Comparison of ENCODE assay signal across 20 cellular contexts in the genomic region with DNA sequence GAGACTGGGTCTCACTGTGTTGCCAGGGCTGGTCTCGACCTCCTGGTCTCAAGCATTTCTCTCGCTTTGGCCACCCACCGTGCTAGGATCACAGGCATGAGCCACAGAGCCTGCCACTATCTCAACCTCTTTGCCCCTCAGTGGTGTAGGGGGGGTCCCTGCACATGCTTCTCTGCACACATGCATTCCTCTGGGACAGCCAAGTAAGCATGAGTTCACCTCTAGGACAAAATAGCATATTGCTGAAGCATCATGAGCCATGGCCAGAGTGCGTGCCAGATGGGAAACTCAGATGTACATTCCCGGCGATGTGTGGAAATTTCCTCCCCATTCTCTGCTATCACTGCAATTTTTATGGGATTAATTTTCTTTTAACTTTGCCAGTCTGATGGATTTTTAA. TPM values are rescaled to one million over a fixed set of nuclear protein-coding genes. Genes with fewer than 3 reads are reported as not detected.
DNase-seq lines count a peak whose midpoint lies in the region; ATAC-seq and TF ChIP-seq lines count a peak whose summit lies in the region.
"Had no signal": no experiment of that assay in that cellular context is flagged by ENCODE, and none has a peak within 500 bp of the region (broad histone marks: within the 10 kb centered on the region; RNA-seq: fewer than 3 reads in every experiment).

No MANE protein-coding gene starts in this region.

- peaks cover 4% of the 10 kb centered on the region for H3F3A ChIP-seq in SK-N-SH (replicated peaks; ENCODE audit: insufficient read depth)
- peaks cover 18% of the 10 kb centered on the region for H3F3A ChIP-seq in MM.1S (ENCODE audit: insufficient read depth, low read length)

- no peak for TF ChIP-seq RAD21 in SK-N-SH (IDR thresholded peaks at IDR 0.05; ENCODE audit: low read length)

- TF ChIP-seq EP300 in SK-N-SH (IDR thresholded peaks at IDR 0.05; ENCODE audit: borderline replicate concordance in 1 of 2, low read depth in 1 of 2, low read length in 1 of 2), result no peak

- TF ChIP-seq CTCF in SK-N-SH (IDR thresholded peaks at IDR 0.05), result no peak
- TF ChIP-seq CTCF in fibroblast of lung (conservative IDR thresholded peaks at IDR 0.05 in 1 of 2, IDR thresholded peaks at IDR 0.05 in 1 of 2; ENCODE audit: low read depth in 1 of 2, low read length in 2 of 2), result no peak
- no peak for TF ChIP-seq CTCF in MM.1S (IDR thresholded peaks at IDR 0.05; ENCODE audit: low read length)

- 91% methylated on average over 6 of the region's 6 CpGs for WGBS in SK-N-SH (ENCODE audit: low lambda C conversion rate)

- no peaks in the 10 kb centered on the region for H3K27me3 Mint-ChIP-seq in stimulated activated memory B cell treated with anti-CD40 and anti-IgM and Interleukin-4, amounts not matched to agents 10 μg/mL and 1 μg/mL and 100 μg/mL, for 72 hours
- H3K27me3 Mint-ChIP-seq: naive thymus-derived CD4-positive, alpha-beta T cell; stimulated activated naive B cell treated with anti-CD40 and anti-IgM and Interleukin-4, amounts not matched to agents 10 μg/mL and 1 μg/mL and 100 μg/mL, for 72 hours had no signal

- H3K27ac ChIP-seq in SK-N-SH (ENCODE audit: low read depth in 2 of 2, low read length in 1 of 2) (peak overlapping the region in 1 of 2 experiments; percentile 24; a peak in 2 of 4 replicates), fibroblast of lung (ENCODE audit: insufficient read depth, low read length) (peak overlapping the region; percentile 22), MM.1S (ENCODE audit: low read length) (no peak overlapping the region)

- H3K4me3 Mint-ChIP-seq in stimulated activated memory B cell treated with anti-CD40 and anti-IgM and Interleukin-4, amounts not matched to agents 10 μg/mL and 1 μg/mL and 100 μg/mL, for 72 hours, result no peak overlapping the region
- H3K4me3 Mint-ChIP-seq: CD8-positive, alpha-beta T cell; naive thymus-derived CD4-positive, alpha-beta T cell; stimulated activated naive B cell treated with anti-CD40 and anti-IgM and Interleukin-4, amounts not matched to agents 10 μg/mL and 1 μg/mL and 100 μg/mL, for 72 hours had no signal

- no peaks in the 10 kb centered on the region for H3K4me1 ChIP-seq in SK-N-SH (ENCODE audit: control insufficient read depth in 1 of 2, insufficient read depth in 2 of 2, low read depth in 1 of 2, low read length in 1 of 2)
- H3K4me1 ChIP-seq in fibroblast of lung (ENCODE audit: control insufficient read depth, extremely low read depth, insufficient read depth, low read length), result peaks cover 2% of the 10 kb centered on the region
- H3K4me1 ChIP-seq in MM.1S (ENCODE audit: low read length), result peaks cover 22% of the 10 kb centered on the region

- CTCF ChIA-PET in SK-N-SH (lab: Yijun Ruan, JAX), result no interaction called here

- H3K36me3 ChIP-seq in SK-N-SH (replicated peaks in 1 of 2; ENCODE audit: control insufficient read depth in 1 of 2, insufficient read depth in 2 of 2, low read length in 1 of 2) (peaks cover 4 to 14% of the 10 kb centered on the region in 2 experiments), fibroblast of lung (ENCODE audit: control insufficient read depth, insufficient read depth, low read length) (peaks cover 10% of the 10 kb centered on the region), MM.1S (replicated peaks; ENCODE audit: insufficient read depth, low read length) (peaks cover 13% of the 10 kb centered on the region)

- H3K9ac ChIP-seq in SK-N-SH (no peak overlapping the region), fibroblast of lung (ENCODE audit: insufficient read depth, low read length) (no peak overlapping the region), MM.1S (ENCODE audit: low read length) (no peak overlapping the region)

- POLR2A ChIA-PET in SK-N-SH (lab: Yijun Ruan, JAX), result no interaction called here

- no peak overlapping the region for H3K4me2 ChIP-seq in SK-N-SH
- H3K4me2 ChIP-seq in fibroblast of lung (ENCODE audit: extremely low read depth, insufficient read depth, low read length), result no peak overlapping the region
- H3K4me2 ChIP-seq in MM.1S (ENCODE audit: low read depth, low read length), result no peak overlapping the region

- no peaks in the 10 kb centered on the region for H3K9me3 Mint-ChIP-seq in stimulated activated memory B cell treated with anti-CD40 and anti-IgM and Interleukin-4, amounts not matched to agents 10 μg/mL and 1 μg/mL and 100 μg/mL, for 72 hours
- H3K9me3 Mint-ChIP-seq: CD8-positive, alpha-beta T cell; naive thymus-derived CD4-positive, alpha-beta T cell; stimulated activated naive B cell treated with anti-CD40 and anti-IgM and Interleukin-4, amounts not matched to agents 10 μg/mL and 1 μg/mL and 100 μg/mL, for 72 hours had no signal

- peaks cover 44% of the 10 kb centered on the region for H3K36me3 Mint-ChIP-seq in stimulated activated memory B cell treated with anti-CD40 and anti-IgM and Interleukin-4, amounts not matched to agents 10 μg/mL and 1 μg/mL and 100 μg/mL, for 72 hours

- H3K79me2 ChIP-seq in SK-N-SH (ENCODE audit: insufficient read depth) (no peaks in the 10 kb centered on the region; the same call in 1 of the 2 replicates), fibroblast of lung (ENCODE audit: control insufficient read depth, insufficient read depth, low read length) (no peaks in the 10 kb centered on the region), MM.1S (ENCODE audit: low read length) (peaks cover 31% of the 10 kb centered on the region)

- peaks cover 8% of the 10 kb centered on the region for H3K4me1 Mint-ChIP-seq in stimulated activated memory B cell treated with anti-CD40 and anti-IgM and Interleukin-4, amounts not matched to agents 10 μg/mL and 1 μg/mL and 100 μg/mL, for 72 hours

- no peak for ATAC-seq in stimulated activated memory B cell treated with anti-CD40 and anti-IgM and Interleukin-4, amounts not matched to agents 10 μg/mL and 1 μg/mL and 100 μg/mL, for 72 hours
- ATAC-seq in HG03025 (IDR thresholded peaks at IDR 0.05; ENCODE audit: low FRiP score, unreplicated experiment), result no peak
- ATAC-seq: CD8-positive, alpha-beta T cell; naive thymus-derived CD4-positive, alpha-beta T cell; stimulated activated naive B cell treated with anti-CD40 and anti-IgM and Interleukin-4, amounts not matched to agents 10 μg/mL and 1 μg/mL and 100 μg/mL, for 72 hours had no signal

- no peaks in the 10 kb centered on the region for H4K20me1 ChIP-seq in SK-N-SH (ENCODE audit: insufficient read depth)
- H4K20me1 ChIP-seq in fibroblast of lung (ENCODE audit: control insufficient read depth, extremely low read depth, insufficient read depth, low read length), result no peaks in the 10 kb centered on the region
- H4K20me1 ChIP-seq in MM.1S (ENCODE audit: insufficient read depth, low read length), result peaks cover 19% of the 10 kb centered on the region

- peak overlapping the region; percentile 17 for H3K27ac Mint-ChIP-seq in stimulated activated memory B cell treated with anti-CD40 and anti-IgM and Interleukin-4, amounts not matched to agents 10 μg/mL and 1 μg/mL and 100 μg/mL, for 72 hours
- H3K27ac Mint-ChIP-seq: CD8-positive, alpha-beta T cell; naive thymus-derived CD4-positive, alpha-beta T cell had no signal

- H2AFZ ChIP-seq in SK-N-SH (ENCODE audit: low read depth), result no peak overlapping the region
- H2AFZ ChIP-seq in fibroblast of lung (ENCODE audit: low read length), result no peak overlapping the region
- H2AFZ ChIP-seq in MM.1S (ENCODE audit: low read length), result no peak overlapping the region

- no peaks in the 10 kb centered on the region for H3K9me2 ChIP-seq in SK-N-SH
- H3K9me2 ChIP-seq in MM.1S (replicated peaks; ENCODE audit: insufficient read depth, low read length), result no peaks in the 10 kb centered on the region

- DNase-seq in GM04503 (ENCODE audit: low read depth) (peak; percentile 58), SK-N-SH (no peak), fibroblast of lung (ENCODE audit: low read depth in 2 of 2) (peak; percentile 77 to 83), MV-4-11 (lab: John Stamatoyannopoulos, UW) (no peak), MM.1S (no peak)
- DNase-seq: activated CD4-positive, alpha-beta T cell treated with anti-CD3 and anti-CD28 coated beads for 48 hours; activated naive CD4-positive, alpha-beta T cell treated with anti-CD3 and anti-CD28 coated beads, Interleukin-2, amount 50 U/mL, for 16 hours; activated T-cell treated with anti-CD3 and anti-CD28 coated beads, Interleukin-2, amount 50 U/mL, for 1 hour; CD8-positive, alpha-beta T cell; DND-41; effector memory CD4-positive, alpha-beta T cell; naive thymus-derived CD4-positive, alpha-beta T cell; NCI-H2029; NCI-H524; SHP77; stimulated activated naive B cell treated with anti-CD40 and anti-IgM and Interleukin-4, amounts not matched to agents 10 μg/mL and 1 μg/mL and 100 μg/mL, for 72 hours; trophoblast cell had no signal

- H3K9me3 ChIP-seq in SK-N-SH (no peaks in the 10 kb centered on the region), fibroblast of lung (ENCODE audit: control insufficient read depth, insufficient read depth, low read depth, low read length) (no peaks in the 10 kb centered on the region), MM.1S (replicated peaks; ENCODE audit: insufficient read depth, low read length) (no peaks in the 10 kb centered on the region)

- H3K4me3 ChIP-seq in SK-N-SH (ENCODE audit: low read depth in 2 of 2, low read length in 1 of 2), result no peak overlapping the region
- no peak overlapping the region for H3K4me3 ChIP-seq in fibroblast of lung (replicated peaks in 1 of 4; ENCODE audit: control extremely low read depth in 1 of 4, insufficient read depth in 1 of 4, low read depth in 3 of 4, low read length in 4 of 4)
- no peak overlapping the region for H3K4me3 ChIP-seq in MM.1S (ENCODE audit: low read length)
- H3K4me3 ChIP-seq: lung had no signal

- H3K27me3 ChIP-seq in SK-N-SH (ENCODE audit: insufficient read depth), result no peaks in the 10 kb centered on the region
- H3K27me3 ChIP-seq in fibroblast of lung (ENCODE audit: control insufficient read depth, insufficient read depth, low read length), result no peaks in the 10 kb centered on the region
- no peaks in the 10 kb centered on the region for H3K27me3 ChIP-seq in MM.1S (replicated peaks; ENCODE audit: insufficient read depth, low read length)

RNA-seq across cellular contexts. Expression of gene CHAF1A, which starts 23.1 kb away (rescaled TPM):
- polyA plus RNA-seq in SK-N-SH (2012; rRNA removed) (13.2 and 18.0 TPM in 2 replicates), fibroblast of lung (5.9 and 15.4 TPM in 2 replicates)
- polyA plus RNA-seq in SK-N-SH (2012; cell fraction: cytosol; rRNA removed), result 12.9 and 15.0 TPM in 2 replicates
- polyA plus RNA-seq in SK-N-SH (2012; cell fraction: nucleus; rRNA removed), result 23.9 and 29.4 TPM in 2 replicates
- 3.9 and 5.9 TPM in 2 replicates for total RNA-seq in fibroblast of lung
- polyA plus RNA-seq in fibroblast of lung (2012), result 7.6 and 23.4 TPM in 2 replicates
- polyA minus RNA-seq in fibroblast of lung (ENCODE audit: low replicate concordance), result 15.6 and 24.9 TPM in 2 replicates

RNA-seq across cellular contexts. Expression of gene SH3GL1, which starts 25.2 kb away (rescaled TPM):
- 62.5 and 82.8 TPM in 2 replicates for polyA plus RNA-seq in SK-N-SH (2012; rRNA removed)
- 34.7 and 53.5 TPM in 2 replicates for polyA plus RNA-seq in SK-N-SH (2012; cell fraction: cytosol; rRNA removed)
- polyA plus RNA-seq in SK-N-SH (2012; cell fraction: nucleus; rRNA removed), result 48.5 and 52.9 TPM in 2 replicates
- total RNA-seq in fibroblast of lung, result 20.3 and 23.9 TPM in 2 replicates
- polyA plus RNA-seq in fibroblast of lung, result 44.9 and 58.7 TPM in 2 replicates
- polyA plus RNA-seq in fibroblast of lung (2012), result 92.8 and 124 TPM in 2 replicates
- polyA minus RNA-seq in fibroblast of lung (ENCODE audit: low replicate concordance), result 77.1 and 80.1 TPM in 2 replicates

RNA-seq across cellular contexts. Expression of gene UBXN6, which starts 32.1 kb away (rescaled TPM):
- polyA plus RNA-seq in SK-N-SH (2012; rRNA removed), result 100 and 110 TPM in 2 replicates
- polyA plus RNA-seq in SK-N-SH (2012; cell fraction: cytosol; rRNA removed), result 47.9 and 78.2 TPM in 2 replicates
- polyA plus RNA-seq in SK-N-SH (2012; cell fraction: nucleus; rRNA removed), result 138 and 186 TPM in 2 replicates
- 98.9 and 114 TPM in 2 replicates for total RNA-seq in fibroblast of lung
- polyA plus RNA-seq in fibroblast of lung, result 49.1 and 53.3 TPM in 2 replicates
- 94.5 and 117 TPM in 2 replicates for polyA plus RNA-seq in fibroblast of lung (2012)
- polyA minus RNA-seq in fibroblast of lung (ENCODE audit: low replicate concordance), result 61.1 and 64.1 TPM in 2 replicates

RNA-seq across cellular contexts. Expression of gene HDGFL2, which starts 46.6 kb away (rescaled TPM):
- polyA plus RNA-seq in SK-N-SH (2012; rRNA removed) (63.0 and 77.8 TPM in 2 replicates), fibroblast of lung (19.5 and 23.6 TPM in 2 replicates)
- 47.5 and 57.8 TPM in 2 replicates for polyA plus RNA-seq in SK-N-SH (2012; cell fraction: cytosol; rRNA removed)
- polyA plus RNA-seq in SK-N-SH (2012; cell fraction: nucleus; rRNA removed), result 103 and 119 TPM in 2 replicates
- total RNA-seq in fibroblast of lung, result 47.8 and 51.2 TPM in 2 replicates
- 48.1 and 64.8 TPM in 2 replicates for polyA plus RNA-seq in fibroblast of lung (2012)
- polyA minus RNA-seq in fibroblast of lung (ENCODE audit: low replicate concordance), result 13.0 and 17.5 TPM in 2 replicates

Comparison
In these comparisons a context has a peak if more than half of its experiments do, and no peak if none do; other contexts are left out.
1. DNase-seq: peak in GM04503 (single experiment) and fibroblast of lung (2 of 2); none in SK-N-SH (single experiment), MV-4-11 (single experiment) and MM.1S (single experiment).